Comparison of ENCODE assay signal across 2 cellular contexts in genomic region chr2:2933421-2933820, GRCh38.
TF ChIP-seq lines count a peak whose summit lies in the region.

No MANE protein-coding gene starts in this region.

TF ChIP-seq in SK-N-SH, 30 proteins besides CTCF, POLR2A, EP300 and RAD21 (continued from another document):
- TF ChIP-seq USF2 (IDR thresholded peaks at IDR 0.05; ENCODE audit: borderline replicate concordance, low read depth, low read length) (no peak), RXRA (IDR thresholded peaks at IDR 0.05; ENCODE audit: borderline replicate concordance, low read depth) (no peak)

TF ChIP-seq in SK-N-SH treated with all-trans-retinoic acid at 6 μM for 48 hours, 23 proteins besides CTCF, POLR2A, EP300 and RAD21 (continued from another document):
- TF ChIP-seq PATZ1 (CRISPR knock-in tag; IDR thresholded peaks at IDR 0.05; ENCODE audit: borderline replicate concordance) (no peak), OSR1 (CRISPR knock-in tag; IDR thresholded peaks at IDR 0.05) (no peak)
- TF ChIP-seq, protein P1, sequence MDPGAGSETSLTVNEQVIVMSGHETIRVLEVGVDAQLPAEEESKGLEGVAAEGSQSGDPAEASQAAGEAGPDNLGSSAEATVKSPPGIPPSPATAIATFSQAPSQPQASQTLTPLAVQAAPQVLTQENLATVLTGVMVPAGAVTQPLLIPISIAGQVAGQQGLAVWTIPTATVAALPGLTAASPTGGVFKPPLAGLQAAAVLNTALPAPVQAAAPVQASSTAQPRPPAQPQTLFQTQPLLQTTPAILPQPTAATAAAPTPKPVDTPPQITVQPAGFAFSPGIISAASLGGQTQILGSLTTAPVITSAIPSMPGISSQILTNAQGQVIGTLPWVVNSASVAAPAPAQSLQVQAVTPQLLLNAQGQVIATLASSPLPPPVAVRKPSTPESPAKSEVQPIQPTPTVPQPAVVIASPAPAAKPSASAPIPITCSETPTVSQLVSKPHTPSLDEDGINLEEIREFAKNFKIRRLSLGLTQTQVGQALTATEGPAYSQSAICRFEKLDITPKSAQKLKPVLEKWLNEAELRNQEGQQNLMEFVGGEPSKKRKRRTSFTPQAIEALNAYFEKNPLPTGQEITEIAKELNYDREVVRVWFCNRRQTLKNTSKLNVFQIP (CRISPR knock-in tag; IDR thresholded peaks at IDR 0.05; ENCODE audit: borderline replicate concordance, low read depth): no peak
- TF ChIP-seq, protein P2, sequence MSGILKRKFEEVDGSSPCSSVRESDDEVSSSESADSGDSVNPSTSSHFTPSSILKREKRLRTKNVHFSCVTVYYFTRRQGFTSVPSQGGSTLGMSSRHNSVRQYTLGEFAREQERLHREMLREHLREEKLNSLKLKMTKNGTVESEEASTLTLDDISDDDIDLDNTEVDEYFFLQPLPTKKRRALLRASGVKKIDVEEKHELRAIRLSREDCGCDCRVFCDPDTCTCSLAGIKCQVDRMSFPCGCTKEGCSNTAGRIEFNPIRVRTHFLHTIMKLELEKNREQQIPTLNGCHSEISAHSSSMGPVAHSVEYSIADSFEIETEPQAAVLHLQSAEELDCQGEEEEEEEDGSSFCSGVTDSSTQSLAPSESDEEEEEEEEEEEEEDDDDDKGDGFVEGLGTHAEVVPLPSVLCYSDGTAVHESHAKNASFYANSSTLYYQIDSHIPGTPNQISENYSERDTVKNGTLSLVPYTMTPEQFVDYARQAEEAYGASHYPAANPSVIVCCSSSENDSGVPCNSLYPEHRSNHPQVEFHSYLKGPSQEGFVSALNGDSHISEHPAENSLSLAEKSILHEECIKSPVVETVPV (CRISPR knock-in tag; IDR thresholded peaks at IDR 0.05): no peak
